ENCODE assay signal across 36 cellular contexts in the genomic region with DNA sequence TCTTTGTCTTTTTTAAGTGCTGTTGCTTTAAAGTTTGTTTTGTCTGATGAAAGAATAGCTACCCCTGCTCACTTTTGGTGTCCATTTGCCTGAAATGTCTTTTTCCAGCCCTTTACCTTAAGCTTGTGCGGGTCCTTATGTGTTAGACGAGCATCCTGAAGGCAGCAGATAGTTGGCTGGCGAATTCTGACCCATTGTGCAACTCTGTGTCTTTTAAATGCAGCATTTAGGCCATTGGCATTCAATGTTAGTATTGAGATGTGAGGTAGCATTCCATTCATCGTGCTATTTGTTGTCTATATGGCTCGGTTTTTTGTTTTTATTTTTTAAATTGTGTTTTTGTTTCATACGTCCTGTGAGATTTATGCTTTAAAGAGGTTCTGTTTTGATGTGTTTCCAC. TPM values are rescaled to one million over a fixed set of nuclear protein-coding genes. Genes with fewer than 3 reads are reported as not detected.
"Had no signal": no experiment of that assay in that cellular context is flagged by ENCODE, and none has a peak within 500 bp of the region (broad histone marks: within the 10 kb centered on the region; RNA-seq: fewer than 3 reads in every experiment).

No MANE protein-coding gene starts in this region.

- H3K27me3 ChIP-seq: adrenal gland, body of pancreas, esophagus muscularis mucosa, foreskin keratinocyte, gastrocnemius medialis, heart left ventricle had no signal

- H3K4me3 ChIP-seq: adrenal gland, body of pancreas, esophagus muscularis mucosa, gastrocnemius medialis, heart left ventricle had no signal

- H3K9me3 Mint-ChIP-seq: activated B cell treated with CpG ODN at 0.5 μM for 24 hours; activated CD8-positive, alpha-beta T cell treated with anti-CD3 and anti-CD28 coated beads for 36 hours; activated naive CD4-positive, alpha-beta T cell treated with anti-CD3 and anti-CD28 coated beads for 36 hours; activated naive CD4-positive, alpha-beta T cell treated with anti-CD3 and anti-CD28 coated beads, Interleukin-2, amount 50 U/mL, for 24 hours; activated naive CD8-positive, alpha-beta T cell treated with anti-CD3 and anti-CD28 coated beads for 36 hours; activated T-cell treated with anti-CD3 and anti-CD28 coated beads, Interleukin-2, amount 50 U/mL, for 4 hours; activated T-helper 17 cell treated with anti-CD3 and anti-CD28 coated beads, Interleukin-2, amount 50 U/mL, for 72 hours; effector memory CD8-positive, alpha-beta T cell had no signal

- H3K27me3 Mint-ChIP-seq: activated B cell treated with CpG ODN at 0.5 μM for 24 hours; activated CD8-positive, alpha-beta T cell treated with anti-CD3 and anti-CD28 coated beads for 36 hours; activated naive CD4-positive, alpha-beta T cell treated with anti-CD3 and anti-CD28 coated beads, Interleukin-2, amount 50 U/mL, for 24 hours; activated naive CD8-positive, alpha-beta T cell treated with anti-CD3 and anti-CD28 coated beads for 36 hours; activated naive CD8-positive, alpha-beta T cell treated with anti-CD3 and anti-CD28 coated beads, Interleukin-2, amount 50 U/mL, for 24 hours; activated T-helper 17 cell treated with anti-CD3 and anti-CD28 coated beads, Interleukin-2, amount 50 U/mL, for 72 hours; effector memory CD8-positive, alpha-beta T cell had no signal

- H3K4me3 Mint-ChIP-seq: activated B cell treated with CpG ODN at 0.5 μM for 24 hours; activated CD8-positive, alpha-beta T cell treated with anti-CD3 and anti-CD28 coated beads for 36 hours; activated naive CD4-positive, alpha-beta T cell treated with anti-CD3 and anti-CD28 coated beads for 36 hours; activated naive CD4-positive, alpha-beta T cell treated with anti-CD3 and anti-CD28 coated beads, Interleukin-2, amount 50 U/mL, for 24 hours; activated naive CD8-positive, alpha-beta T cell treated with anti-CD3 and anti-CD28 coated beads for 36 hours; activated naive CD8-positive, alpha-beta T cell treated with anti-CD3 and anti-CD28 coated beads, Interleukin-2, amount 50 U/mL, for 24 hours; activated T-cell treated with anti-CD3 and anti-CD28 coated beads, Interleukin-2, amount 50 U/mL, for 4 hours; activated T-helper 17 cell treated with anti-CD3 and anti-CD28 coated beads, Interleukin-2, amount 50 U/mL, for 72 hours; effector memory CD8-positive, alpha-beta T cell had no signal

- FAIRE-seq: colon had no signal

- H3K36me3 Mint-ChIP-seq: activated naive CD4-positive, alpha-beta T cell treated with anti-CD3 and anti-CD28 coated beads, Interleukin-2, amount 50 U/mL, for 24 hours; activated naive CD8-positive, alpha-beta T cell treated with anti-CD3 and anti-CD28 coated beads for 36 hours had no signal

- ATAC-seq: activated CD4-positive, CD25-positive, alpha-beta regulatory T cell treated with anti-CD3 and anti-CD28 coated beads, Interleukin-2, amount 50 U/mL, for 24 hours; activated CD8-positive, alpha-beta T cell treated with anti-CD3 and anti-CD28 coated beads for 36 hours; activated naive CD8-positive, alpha-beta T cell treated with anti-CD3 and anti-CD28 coated beads, Interleukin-2, amount 50 U/mL, for 24 hours; activated T-cell treated with anti-CD3 and anti-CD28 coated beads, Interleukin-2, amount 50 U/mL, for 4 hours; activated T-helper 17 cell treated with anti-CD3 and anti-CD28 coated beads, Interleukin-2, amount 50 U/mL, for 72 hours; body of pancreas; effector memory CD8-positive, alpha-beta T cell; foreskin keratinocyte; gastrocnemius medialis; heart left ventricle had no signal

- H3K27ac ChIP-seq: adrenal gland, body of pancreas, esophagus muscularis mucosa, foreskin keratinocyte, gastrocnemius medialis, heart left ventricle, WERI-Rb-1 had no signal

- H3K36me3 ChIP-seq: adrenal gland, esophagus muscularis mucosa, gastrocnemius medialis, heart left ventricle, WERI-Rb-1 had no signal

- H3K9me3 ChIP-seq: adrenal gland, body of pancreas, esophagus muscularis mucosa, gastrocnemius medialis, heart left ventricle had no signal

- H3K4me1 ChIP-seq: esophagus muscularis mucosa, foreskin keratinocyte, gastrocnemius medialis had no signal

- H3K27ac Mint-ChIP-seq: activated CD8-positive, alpha-beta T cell treated with anti-CD3 and anti-CD28 coated beads for 36 hours; activated naive CD4-positive, alpha-beta T cell treated with anti-CD3 and anti-CD28 coated beads for 36 hours; activated naive CD4-positive, alpha-beta T cell treated with anti-CD3 and anti-CD28 coated beads, Interleukin-2, amount 50 U/mL, for 24 hours; activated naive CD8-positive, alpha-beta T cell treated with anti-CD3 and anti-CD28 coated beads for 36 hours; activated naive CD8-positive, alpha-beta T cell treated with anti-CD3 and anti-CD28 coated beads, Interleukin-2, amount 50 U/mL, for 24 hours; activated T-helper 17 cell treated with anti-CD3 and anti-CD28 coated beads, Interleukin-2, amount 50 U/mL, for 72 hours; effector memory CD8-positive, alpha-beta T cell had no signal

- DNase-seq: activated B cell treated with CpG ODN at 0.5 μM for 24 hours; activated CD4-positive, alpha-beta T cell treated with anti-CD3 and anti-CD28 coated beads for 48 hours; activated CD4-positive, alpha-beta T cell treated with anti-CD3 and anti-CD28 coated beads, Interleukin-2, amount 50 U/mL, for 1 hour; activated CD4-positive, alpha-beta T cell treated with anti-CD3 and anti-CD28 coated beads, Interleukin-2, amount 50 U/mL, for 48 hours; activated CD8-positive, alpha-beta memory T cell treated with anti-CD3 and anti-CD28 coated beads for 24 hours; activated CD8-positive, alpha-beta T cell treated with anti-CD3 and anti-CD28 coated beads for 36 hours; activated effector memory CD4-positive, alpha-beta T cell treated with Interleukin-2 at 50 U/mL for 16 hours; activated gamma-delta T cell treated with Interleukin-2 at 50 U/mL for 16 hours; activated naive CD4-positive, alpha-beta T cell treated with anti-CD3 and anti-CD28 coated beads for 36 hours; activated naive CD8-positive, alpha-beta T cell treated with anti-CD3 and anti-CD28 coated beads for 36 hours; activated naive CD8-positive, alpha-beta T cell treated with anti-CD3 and anti-CD28 coated beads, Interleukin-2, amount 50 U/mL, for 24 hours; activated T-cell treated with anti-CD3 and anti-CD28 coated beads, Interleukin-2, amount 50 U/mL, for 4 hours; adrenal gland; amygdala; aorta; body of pancreas; caudate nucleus; cortex of kidney; dermis blood vessel endothelial cell; effector CD4-positive, alpha-beta T cell; effector memory CD8-positive, alpha-beta T cell; erythroblast; foreskin keratinocyte; gastrocnemius medialis; glutamatergic neuron; heart left ventricle; T-helper 9 cell; WERI-Rb-1 had no signal

RNA-seq across cellular contexts. Expression of a gene that starts 55.0 kb away (rescaled TPM):
- total RNA-seq: activated CD8-positive, alpha-beta T cell treated with anti-CD3 and anti-CD28 coated beads for 36 hours; activated naive CD4-positive, alpha-beta T cell treated with anti-CD3 and anti-CD28 coated beads for 36 hours; activated naive CD8-positive, alpha-beta T cell treated with anti-CD3 and anti-CD28 coated beads for 36 hours; activated T-cell treated with anti-CD3 and anti-CD28 coated beads, Interleukin-2, amount 50 U/mL, for 4 hours; activated T-helper 17 cell treated with anti-CD3 and anti-CD28 coated beads, Interleukin-2, amount 50 U/mL, for 72 hours; body of pancreas; chondrocyte; dermis blood vessel endothelial cell; esophagus muscularis mucosa; foreskin keratinocyte; gastrocnemius medialis; heart left ventricle; T-helper 1 cell treated with Interleukin-12 subunit alpha and Interleukin-12 subunit beta and Interleukin-4 antibody, amounts not matched to agents 30 ng/mL and 1 ng/mL, for 36 hours; T-helper 2 cell treated with Interferon-gamma antibody and Interleukin-4, amounts not matched to agents 100 ng/mL and 5 ng/mL, for 36 hours had no signal
- polyA plus RNA-seq: aorta, foreskin keratinocyte had no signal
